39 cellular contexts compared by ENCODE assay signal in the genomic region with DNA sequence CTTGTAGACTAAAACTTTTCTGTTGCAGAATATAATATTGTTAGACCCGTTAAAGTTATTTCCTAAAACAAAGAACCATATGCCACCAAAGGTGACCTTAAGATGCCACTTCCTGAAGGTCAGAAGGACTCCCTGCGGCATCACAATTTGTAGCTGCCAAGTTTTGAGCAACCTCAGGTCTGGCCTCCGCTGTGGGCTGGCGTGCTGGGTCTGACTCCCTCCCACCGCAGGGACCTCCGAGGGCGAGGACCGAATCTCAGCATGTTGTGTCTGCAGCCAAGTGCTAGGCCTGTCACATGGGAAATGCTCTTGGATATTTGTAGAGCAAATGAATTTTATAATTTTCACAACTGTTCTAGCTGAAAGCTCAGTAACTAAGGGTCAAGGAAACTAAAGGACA.
"Had no signal": no experiment of that assay in that cellular context is flagged by ENCODE, and none has a peak within 500 bp of the region (broad histone marks: within the 10 kb centered on the region; RNA-seq: fewer than 3 reads in every experiment).

No MANE protein-coding gene starts in this region.

- H3K27ac Mint-ChIP-seq: activated B cell treated with CpG ODN at 0.5 μM for 24 hours; activated CD4-positive, alpha-beta memory T cell treated with anti-CD3 and anti-CD28 coated beads for 36 hours; activated CD4-positive, alpha-beta T cell treated with anti-CD3 and anti-CD28 coated beads, Interleukin-2, amount 10 ng/mL, durations not matched to agents 24 days and 14 days; activated CD8-positive, alpha-beta T cell treated with anti-CD3 and anti-CD28 coated beads for 36 hours; activated naive CD4-positive, alpha-beta T cell treated with anti-CD3 and anti-CD28 coated beads for 36 hours; activated naive CD4-positive, alpha-beta T cell treated with anti-CD3 and anti-CD28 coated beads, Interleukin-2, amount 50 U/mL, for 72 hours; activated naive CD8-positive, alpha-beta T cell treated with anti-CD3 and anti-CD28 coated beads for 36 hours; activated T-cell treated with anti-CD3 and anti-CD28 coated beads, Interleukin-2, amount 50 U/mL, for 72 hours; activated T-helper 1 cell treated with anti-CD3 and anti-CD28 coated beads, Interleukin-12 subunit alpha, Interleukin-12 subunit beta, Interleukin-2, Interleukin-4 antibody, amounts not matched to agents 30 ng/mL and 10 ng/mL and 1 ng/mL, durations not matched to agents 14 hours and 24 hours and 36 hours; activated T-helper 17 cell treated with anti-CD3 and anti-CD28 coated beads, Interleukin-2, amount 50 U/mL, for 72 hours; T-helper 1 cell treated with Interleukin-12 subunit alpha and Interleukin-12 subunit beta and Interleukin-4 antibody, amounts not matched to agents 30 μg/mL and 1 μg/mL, for 36 hours; T-helper 2 cell treated with Interferon-gamma antibody and Interleukin-4, amounts not matched to agents 5 μg/mL and 100 μg/mL, for 36 hours had no signal

- DNase-seq: activated B cell treated with CpG ODN at 0.5 μM for 24 hours; activated CD4-positive, alpha-beta memory T cell treated with anti-CD3 and anti-CD28 coated beads for 36 hours; activated CD4-positive, alpha-beta T cell treated with anti-CD3 and anti-CD28 coated beads for 4 hours; activated CD4-positive, alpha-beta T cell treated with anti-CD3 and anti-CD28 coated beads, Interleukin-2, amount 10 ng/mL, durations not matched to agents 24 days and 14 days; activated CD4-positive, alpha-beta T cell treated with anti-CD3 and anti-CD28 coated beads, Interleukin-2, amount 50 U/mL, for 1 hour; activated CD4-positive, alpha-beta T cell treated with anti-CD3 and anti-CD28 coated beads, Interleukin-2, amount 50 U/mL, for 4 hours; activated CD4-positive, CD25-positive, alpha-beta regulatory T cell treated with anti-CD3 and anti-CD28 coated beads, Interleukin-2, amount 50 U/mL, for 72 hours; activated CD8-positive, alpha-beta memory T cell treated with anti-CD3 and anti-CD28 coated beads, Interleukin-2, amount 50 U/mL, for 4 hours; activated CD8-positive, alpha-beta T cell treated with anti-CD3 and anti-CD28 coated beads for 36 hours; activated effector memory CD4-positive, alpha-beta T cell treated with anti-CD3 and anti-CD28 coated beads, Interleukin-2, amount 50 U/mL, for 16 hours; activated gamma-delta T cell treated with Interleukin-2 at 50 U/mL for 16 hours; activated naive CD4-positive, alpha-beta T cell; activated naive CD4-positive, alpha-beta T cell treated with anti-CD3 and anti-CD28 coated beads for 36 hours; activated naive CD4-positive, alpha-beta T cell treated with anti-CD3 and anti-CD28 coated beads, Interleukin-2, amount 50 U/mL, for 16 hours; activated naive CD8-positive, alpha-beta T cell treated with anti-CD3 and anti-CD28 coated beads for 36 hours; activated T-cell treated with anti-CD3 and anti-CD28 coated beads for 4 hours; activated T-cell treated with anti-CD3 and anti-CD28 coated beads, Interleukin-2, amount 50 U/mL, for 1 hour; activated T-cell treated with anti-CD3 and anti-CD28 coated beads, Interleukin-2, amount 50 U/mL, for 4 hours; activated T-cell treated with anti-CD3 and anti-CD28 coated beads, Interleukin-2, amount 50 U/mL, for 72 hours; adrenal gland; amniotic stem cell; aorta; body of pancreas; brain microvascular endothelial cell; caudate nucleus; SW 1271; T-helper 1 cell; T-helper 2 cell; T-helper 9 cell had no signal

- H3K4me3 Mint-ChIP-seq: activated B cell treated with CpG ODN at 0.5 μM for 24 hours; activated CD4-positive, alpha-beta memory T cell treated with anti-CD3 and anti-CD28 coated beads for 36 hours; activated CD4-positive, alpha-beta T cell treated with anti-CD3 and anti-CD28 coated beads, Interleukin-2, amount 10 ng/mL, durations not matched to agents 24 days and 14 days; activated CD8-positive, alpha-beta T cell treated with anti-CD3 and anti-CD28 coated beads for 36 hours; activated naive CD4-positive, alpha-beta T cell treated with anti-CD3 and anti-CD28 coated beads for 36 hours; activated naive CD8-positive, alpha-beta T cell treated with anti-CD3 and anti-CD28 coated beads for 36 hours; activated T-cell treated with anti-CD3 and anti-CD28 coated beads, Interleukin-2, amount 50 U/mL, for 4 hours; activated T-cell treated with anti-CD3 and anti-CD28 coated beads, Interleukin-2, amount 50 U/mL, for 72 hours; activated T-helper 1 cell treated with anti-CD3 and anti-CD28 coated beads, Interleukin-12 subunit alpha, Interleukin-12 subunit beta, Interleukin-2, Interleukin-4 antibody, amounts not matched to agents 30 ng/mL and 10 ng/mL and 1 ng/mL, durations not matched to agents 14 hours and 24 hours and 36 hours; activated T-helper 17 cell treated with anti-CD3 and anti-CD28 coated beads, Interleukin-2, amount 50 U/mL, for 72 hours; central memory CD8-positive, alpha-beta T cell; T-helper 1 cell treated with Interleukin-12 subunit alpha and Interleukin-12 subunit beta and Interleukin-4 antibody, amounts not matched to agents 30 μg/mL and 1 μg/mL, for 36 hours; T-helper 2 cell treated with Interferon-gamma antibody and Interleukin-4, amounts not matched to agents 5 μg/mL and 100 μg/mL, for 36 hours had no signal

- ATAC-seq: activated CD8-positive, alpha-beta T cell treated with anti-CD3 and anti-CD28 coated beads for 36 hours; activated naive CD4-positive, alpha-beta T cell treated with anti-CD3 and anti-CD28 coated beads, Interleukin-2, amount 50 U/mL, for 72 hours; activated T-cell treated with anti-CD3 and anti-CD28 coated beads, Interleukin-2, amount 50 U/mL, for 4 hours; activated T-cell treated with anti-CD3 and anti-CD28 coated beads, Interleukin-2, amount 50 U/mL, for 72 hours; activated T-helper 17 cell treated with anti-CD3 and anti-CD28 coated beads, Interleukin-2, amount 50 U/mL, for 72 hours; body of pancreas had no signal

- H3K4me3 ChIP-seq: adrenal gland, body of pancreas, breast epithelium had no signal

- H3K36me3 ChIP-seq: adrenal gland, brain microvascular endothelial cell, breast epithelium had no signal

- H3K9me3 ChIP-seq: adrenal gland, body of pancreas, breast epithelium had no signal

- FAIRE-seq: astrocyte, TTC549 had no signal

- H3K27ac ChIP-seq: adrenal gland, body of pancreas, brain microvascular endothelial cell, breast epithelium, VCaP had no signal

- H3K4me1 Mint-ChIP-seq: activated B cell treated with CpG ODN at 0.5 μM for 24 hours; activated CD4-positive, alpha-beta T cell treated with anti-CD3 and anti-CD28 coated beads, Interleukin-2, amount 10 ng/mL, durations not matched to agents 24 days and 14 days; activated naive CD8-positive, alpha-beta T cell treated with anti-CD3 and anti-CD28 coated beads for 36 hours; activated T-helper 17 cell treated with anti-CD3 and anti-CD28 coated beads, Interleukin-2, amount 50 U/mL, for 72 hours; central memory CD8-positive, alpha-beta T cell had no signal

- H3K9me3 Mint-ChIP-seq: activated CD4-positive, alpha-beta T cell treated with anti-CD3 and anti-CD28 coated beads, Interleukin-2, amount 10 ng/mL, durations not matched to agents 24 days and 14 days; activated CD8-positive, alpha-beta T cell treated with anti-CD3 and anti-CD28 coated beads for 36 hours; activated T-cell treated with anti-CD3 and anti-CD28 coated beads, Interleukin-2, amount 50 U/mL, for 4 hours; activated T-cell treated with anti-CD3 and anti-CD28 coated beads, Interleukin-2, amount 50 U/mL, for 72 hours; central memory CD8-positive, alpha-beta T cell had no signal

- H3K36me3 Mint-ChIP-seq: activated CD4-positive, alpha-beta memory T cell treated with anti-CD3 and anti-CD28 coated beads for 36 hours; activated naive CD4-positive, alpha-beta T cell treated with anti-CD3 and anti-CD28 coated beads, Interleukin-2, amount 50 U/mL, for 72 hours; activated naive CD8-positive, alpha-beta T cell treated with anti-CD3 and anti-CD28 coated beads for 36 hours had no signal

- H3K4me1 ChIP-seq: adrenal gland, body of pancreas, breast epithelium had no signal

- H3K27me3 ChIP-seq: adrenal gland, body of pancreas, brain microvascular endothelial cell, breast epithelium had no signal

- H3K27me3 Mint-ChIP-seq: activated B cell treated with CpG ODN at 0.5 μM for 24 hours; activated CD4-positive, alpha-beta memory T cell treated with anti-CD3 and anti-CD28 coated beads for 36 hours; activated CD4-positive, alpha-beta T cell treated with anti-CD3 and anti-CD28 coated beads, Interleukin-2, amount 10 ng/mL, durations not matched to agents 24 days and 14 days; activated CD8-positive, alpha-beta T cell treated with anti-CD3 and anti-CD28 coated beads for 36 hours; activated naive CD8-positive, alpha-beta T cell treated with anti-CD3 and anti-CD28 coated beads for 36 hours; activated T-helper 17 cell treated with anti-CD3 and anti-CD28 coated beads, Interleukin-2, amount 50 U/mL, for 72 hours; central memory CD8-positive, alpha-beta T cell had no signal
